Comparison of ENCODE assay signal across 1 cellular context in the genomic region with DNA sequence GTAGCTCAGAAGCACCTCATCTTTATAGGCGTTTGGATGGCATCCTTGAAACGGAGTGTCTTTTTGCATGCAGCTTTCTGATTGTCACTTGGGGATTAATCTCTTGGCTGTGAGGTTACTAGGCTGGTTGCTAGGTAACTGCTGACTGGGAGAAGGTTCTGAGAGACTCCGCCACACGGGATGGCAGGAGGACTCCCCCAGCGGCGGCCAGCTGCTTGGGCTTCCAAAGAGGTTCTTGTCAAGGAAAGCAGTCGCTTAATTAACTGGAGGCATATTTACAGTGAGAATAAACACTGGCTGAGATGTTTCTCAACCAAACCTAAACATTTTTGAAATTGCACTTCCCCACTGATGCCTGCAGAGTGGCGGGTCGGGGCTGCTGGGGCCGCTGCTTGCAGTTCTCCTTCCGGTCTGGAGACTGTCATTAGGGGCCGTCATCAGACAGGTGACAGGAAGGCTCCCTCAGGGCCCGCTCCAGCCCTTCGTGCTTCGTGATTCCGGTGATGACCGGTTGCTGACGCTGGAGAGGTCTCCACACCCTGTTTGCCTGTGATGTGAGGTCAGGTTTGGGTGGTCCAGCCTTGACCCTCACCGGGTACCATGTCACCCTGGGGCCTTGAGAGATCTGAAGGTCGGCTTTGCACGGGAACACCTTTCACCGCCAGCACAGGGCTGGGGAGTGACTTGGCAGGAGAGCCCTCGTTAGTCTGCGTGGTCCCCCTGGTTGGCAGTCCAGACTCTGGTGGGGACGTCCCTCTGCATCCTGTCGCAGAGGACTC.
TF ChIP-seq lines count a peak whose summit lies in the region.

No MANE protein-coding gene starts in this region.

TF ChIP-seq in WTC11, 78 proteins besides CTCF, POLR2A, EP300 and RAD21 (continued from another document):
- TF ChIP-seq, protein P1, sequence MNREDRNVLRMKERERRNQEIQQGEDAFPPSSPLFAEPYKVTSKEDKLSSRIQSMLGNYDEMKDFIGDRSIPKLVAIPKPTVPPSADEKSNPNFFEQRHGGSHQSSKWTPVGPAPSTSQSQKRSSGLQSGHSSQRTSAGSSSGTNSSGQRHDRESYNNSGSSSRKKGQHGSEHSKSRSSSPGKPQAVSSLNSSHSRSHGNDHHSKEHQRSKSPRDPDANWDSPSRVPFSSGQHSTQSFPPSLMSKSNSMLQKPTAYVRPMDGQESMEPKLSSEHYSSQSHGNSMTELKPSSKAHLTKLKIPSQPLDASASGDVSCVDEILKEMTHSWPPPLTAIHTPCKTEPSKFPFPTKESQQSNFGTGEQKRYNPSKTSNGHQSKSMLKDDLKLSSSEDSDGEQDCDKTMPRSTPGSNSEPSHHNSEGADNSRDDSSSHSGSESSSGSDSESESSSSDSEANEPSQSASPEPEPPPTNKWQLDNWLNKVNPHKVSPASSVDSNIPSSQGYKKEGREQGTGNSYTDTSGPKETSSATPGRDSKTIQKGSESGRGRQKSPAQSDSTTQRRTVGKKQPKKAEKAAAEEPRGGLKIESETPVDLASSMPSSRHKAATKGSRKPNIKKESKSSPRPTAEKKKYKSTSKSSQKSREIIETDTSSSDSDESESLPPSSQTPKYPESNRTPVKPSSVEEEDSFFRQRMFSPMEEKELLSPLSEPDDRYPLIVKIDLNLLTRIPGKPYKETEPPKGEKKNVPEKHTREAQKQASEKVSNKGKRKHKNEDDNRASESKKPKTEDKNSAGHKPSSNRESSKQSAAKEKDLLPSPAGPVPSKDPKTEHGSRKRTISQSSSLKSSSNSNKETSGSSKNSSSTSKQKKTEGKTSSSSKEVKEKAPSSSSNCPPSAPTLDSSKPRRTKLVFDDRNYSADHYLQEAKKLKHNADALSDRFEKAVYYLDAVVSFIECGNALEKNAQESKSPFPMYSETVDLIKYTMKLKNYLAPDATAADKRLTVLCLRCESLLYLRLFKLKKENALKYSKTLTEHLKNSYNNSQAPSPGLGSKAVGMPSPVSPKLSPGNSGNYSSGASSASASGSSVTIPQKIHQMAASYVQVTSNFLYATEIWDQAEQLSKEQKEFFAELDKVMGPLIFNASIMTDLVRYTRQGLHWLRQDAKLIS (CRISPR knock-in tag; IDR thresholded peaks at IDR 0.05; ENCODE audit: borderline replicate concordance), result no peak
- TF ChIP-seq NFE2L1 (CRISPR knock-in tag; IDR thresholded peaks at IDR 0.05) (no peak), IRF2 (CRISPR knock-in tag; IDR thresholded peaks at IDR 0.05; ENCODE audit: borderline replicate concordance, low read depth) (no peak), GTF2I (CRISPR knock-in tag; conservative IDR thresholded peaks at IDR 0.05) (no peak), KAT7 (CRISPR knock-in tag; IDR thresholded peaks at IDR 0.05; ENCODE audit: borderline replicate concordance) (no peak)
- TF ChIP-seq, protein P2, sequence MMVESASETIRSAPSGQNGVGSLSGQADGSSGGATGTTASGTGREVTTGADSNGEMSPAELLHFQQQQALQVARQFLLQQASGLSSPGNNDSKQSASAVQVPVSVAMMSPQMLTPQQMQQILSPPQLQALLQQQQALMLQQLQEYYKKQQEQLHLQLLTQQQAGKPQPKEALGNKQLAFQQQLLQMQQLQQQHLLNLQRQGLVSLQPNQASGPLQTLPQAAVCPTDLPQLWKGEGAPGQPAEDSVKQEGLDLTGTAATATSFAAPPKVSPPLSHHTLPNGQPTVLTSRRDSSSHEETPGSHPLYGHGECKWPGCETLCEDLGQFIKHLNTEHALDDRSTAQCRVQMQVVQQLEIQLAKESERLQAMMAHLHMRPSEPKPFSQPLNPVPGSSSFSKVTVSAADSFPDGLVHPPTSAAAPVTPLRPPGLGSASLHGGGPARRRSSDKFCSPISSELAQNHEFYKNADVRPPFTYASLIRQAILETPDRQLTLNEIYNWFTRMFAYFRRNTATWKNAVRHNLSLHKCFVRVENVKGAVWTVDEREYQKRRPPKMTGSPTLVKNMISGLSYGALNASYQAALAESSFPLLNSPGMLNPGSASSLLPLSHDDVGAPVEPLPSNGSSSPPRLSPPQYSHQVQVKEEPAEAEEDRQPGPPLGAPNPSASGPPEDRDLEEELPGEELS (CRISPR knock-in tag; IDR thresholded peaks at IDR 0.05), result no peak
